In genomic region chr12:105920161-105920684, GRCh38 we compare ENCODE assay signal across 12 cellular contexts.
DNase-seq lines count a peak whose midpoint lies in the region; ATAC-seq and TF ChIP-seq lines count a peak whose summit lies in the region.
"Had no signal": no experiment of that assay in that cellular context is flagged by ENCODE, and none has a peak within 500 bp of the region (broad histone marks: within the 10 kb centered on the region; RNA-seq: fewer than 3 reads in every experiment).

No MANE protein-coding gene starts in this region.

- H3K4me2 ChIP-seq in Karpas-422 (ENCODE audit: low read depth, low read length, poor library complexity, severe bottlenecking): no peak overlapping the region

- TF ChIP-seq CTCF in AG10803 (conservative IDR thresholded peaks at IDR 0.05; ENCODE audit: low read length) (no peak), dorsolateral prefrontal cortex (IDR thresholded peaks at IDR 0.05 in 54 of 56, conservative IDR thresholded peaks at IDR 0.05 in 2 of 56; ENCODE audit: low read depth in 1 of 56, partially characterized antibody in 56 of 56) (no peak)

- no peaks in the 10 kb centered on the region for H3K4me1 ChIP-seq in Karpas-422 (ENCODE audit: low read length)

- H3K4me3 Mint-ChIP-seq in stimulated activated effector memory CD8-positive, alpha-beta T cell treated with anti-CD3 and anti-CD28 coated beads, Interleukin-12 subunit alpha, Interleukin-12 subunit beta, amount 100 ng/mL, for 72 hours: no peak overlapping the region

- H3K27ac ChIP-seq in dorsolateral prefrontal cortex: peak overlapping the region in 24 of 59 donors; percentile 5 to 81 (median 35)
- no peak overlapping the region for H3K27ac ChIP-seq in Karpas-422 (ENCODE audit: low read length)

- H3K27me3 ChIP-seq in dorsolateral prefrontal cortex (no peaks in the 10 kb centered on the region), Karpas-422 (ENCODE audit: low read length) (no peaks in the 10 kb centered on the region)

- H3K79me2 ChIP-seq in Karpas-422 (ENCODE audit: low read length): no peaks in the 10 kb centered on the region

- H3K4me1 Mint-ChIP-seq in stimulated activated effector memory CD8-positive, alpha-beta T cell treated with anti-CD3 and anti-CD28 coated beads, Interleukin-12 subunit alpha, Interleukin-12 subunit beta, amount 100 ng/mL, for 72 hours: no peaks in the 10 kb centered on the region

- H3K9me2 ChIP-seq in Karpas-422 (replicated peaks; ENCODE audit: insufficient read depth, low read length): no peaks in the 10 kb centered on the region

- no peak overlapping the region for H2AFZ ChIP-seq in Karpas-422 (ENCODE audit: low read length)

- intact Hi-C loops in dorsolateral prefrontal cortex (cut with DNase I): loop anchor here in 1 of 2 donors (5.0 kb wide), 1 partner anchor 217 kb away; the partner anchor contains the start of gene NUAK1

- H3K9ac ChIP-seq in Karpas-422 (ENCODE audit: low read length): no peak overlapping the region

- DNase-seq in AG10803 (ENCODE audit: low read depth) (peak; percentile 36), NCI-H2227 (lab: John Stamatoyannopoulos, UW; ENCODE audit: unreplicated experiment) (peak; percentile 7), dorsolateral prefrontal cortex (peak in 8 of 10 donors; percentile 9 to 65 (median 46)), midbrain (lab: John Stamatoyannopoulos, UW) (peak; percentile 45), MV-4-11 (lab: John Stamatoyannopoulos, UW) (no peak), Karpas-422 (no peak)
- DNase-seq in stimulated activated naive CD4-positive, alpha-beta T cell (lab: John Stamatoyannopoulos, UW): no peak
- no peak for DNase-seq in stimulated activated effector memory CD8-positive, alpha-beta T cell treated with anti-CD3 and anti-CD28 coated beads, Interleukin-12 subunit alpha, Interleukin-12 subunit beta, amount 100 ng/mL, for 72 hours (ENCODE audit: low spot score in 2 of 2)
- DNase-seq: ACHN; activated CD4-positive, alpha-beta T cell treated with anti-CD3 and anti-CD28 coated beads for 1 hour; NCI-H524 had no signal

- H3K9me3 Mint-ChIP-seq in stimulated activated effector memory CD8-positive, alpha-beta T cell treated with anti-CD3 and anti-CD28 coated beads, Interleukin-12 subunit alpha, Interleukin-12 subunit beta, amount 100 ng/mL, for 72 hours: no peaks in the 10 kb centered on the region

- H3K4me3 ChIP-seq in AG10803 (ENCODE audit: low read length) (no peak overlapping the region), dorsolateral prefrontal cortex (no peak overlapping the region), Karpas-422 (ENCODE audit: low read length) (no peak overlapping the region)
- H3K4me3 ChIP-seq: lung had no signal

- H4K20me1 ChIP-seq in Karpas-422 (ENCODE audit: insufficient read depth, low read depth, low read length): no peaks in the 10 kb centered on the region

- ATAC-seq in stimulated activated effector memory CD8-positive, alpha-beta T cell treated with anti-CD3 and anti-CD28 coated beads, Interleukin-12 subunit alpha, Interleukin-12 subunit beta, amount 100 ng/mL, for 72 hours: no peak

- H3K36me3 ChIP-seq in Karpas-422 (ENCODE audit: insufficient read depth, low read length): no peaks in the 10 kb centered on the region

- H3K9me3 ChIP-seq in Karpas-422 (ENCODE audit: low read length): no peaks in the 10 kb centered on the region

- no peak overlapping the region for H3K27ac Mint-ChIP-seq in stimulated activated effector memory CD8-positive, alpha-beta T cell treated with anti-CD3 and anti-CD28 coated beads, Interleukin-12 subunit alpha, Interleukin-12 subunit beta, amount 100 ng/mL, for 72 hours

- no peaks in the 10 kb centered on the region for H3K36me3 Mint-ChIP-seq in stimulated activated effector memory CD8-positive, alpha-beta T cell treated with anti-CD3 and anti-CD28 coated beads, Interleukin-12 subunit alpha, Interleukin-12 subunit beta, amount 100 ng/mL, for 72 hours

Comparison
In these comparisons a context has a peak if more than half of its experiments do, and no peak if none do; other contexts are left out.
1. DNase-seq: peak in AG10803 (single experiment), NCI-H2227 (single experiment), dorsolateral prefrontal cortex (8 of 10) and midbrain (single experiment); none in stimulated activated naive CD4-positive, alpha-beta T cell (0 of 6), MV-4-11 (single experiment), Karpas-422 (single experiment) and stimulated activated effector memory CD8-positive, alpha-beta T cell treated with anti-CD3 and anti-CD28 coated beads, Interleukin-12 subunit alpha, Interleukin-12 subunit beta, amount 100 ng/mL, for 72 hours (0 of 2).